ENCODE assay signal across 36 cellular contexts in the genomic region with DNA sequence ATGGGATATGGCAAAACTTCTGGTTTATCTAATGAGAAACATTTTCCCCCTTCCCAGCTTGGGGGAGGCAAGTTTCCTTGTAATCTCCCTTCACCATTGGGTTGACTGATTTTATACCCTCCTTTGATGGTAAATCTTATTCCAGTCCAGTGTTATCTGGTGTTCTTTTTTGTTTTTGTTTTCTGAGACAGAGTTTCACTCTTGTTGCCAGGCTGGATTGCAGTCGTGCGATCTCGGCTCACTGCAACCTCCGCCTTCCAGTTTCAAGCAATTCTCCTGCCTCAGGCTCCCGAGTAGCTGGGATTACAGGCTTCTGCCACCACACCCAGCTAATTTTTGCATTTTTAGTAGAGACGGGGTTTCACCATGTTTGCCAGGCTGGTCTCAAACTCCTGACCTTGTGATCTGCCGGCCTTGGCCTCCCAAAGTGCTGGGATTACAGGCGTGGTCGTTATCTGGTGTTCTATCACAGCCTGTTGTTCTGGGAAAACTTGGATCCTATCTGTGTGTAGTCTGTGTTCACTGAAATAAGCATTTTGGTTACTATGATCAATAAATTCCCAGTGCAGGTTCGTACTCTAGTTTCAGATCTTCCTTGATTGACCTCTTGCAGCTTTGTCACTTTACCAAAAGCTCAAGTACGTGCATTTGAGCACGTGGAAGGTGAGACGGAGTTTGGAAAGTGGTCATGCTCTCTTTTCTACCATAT.
"Had no signal": no experiment of that assay in that cellular context is flagged by ENCODE, and none has a peak within 500 bp of the region (broad histone marks: within the 10 kb centered on the region; RNA-seq: fewer than 3 reads in every experiment).

No MANE protein-coding gene starts in this region.

- DNase-seq: activated CD4-positive, alpha-beta memory T cell treated with anti-CD3 and anti-CD28 coated beads for 36 hours; activated CD4-positive, alpha-beta T cell treated with anti-CD3 and anti-CD28 coated beads for 36 hours; activated CD4-positive, alpha-beta T cell treated with anti-CD3 and anti-CD28 coated beads, Interleukin-2, amount 10 ng/mL, durations not matched to agents 24 days and 14 days; activated CD4-positive, CD25-positive, alpha-beta regulatory T cell; activated CD4-positive, CD25-positive, alpha-beta regulatory T cell treated with anti-CD3 and anti-CD28 coated beads, Interleukin-2, amount 50 U/mL, for 72 hours; activated CD8-positive, alpha-beta memory T cell treated with anti-CD3 and anti-CD28 coated beads, Interleukin-2, amount 10 ng/mL, durations not matched to agents 7 days and 5 days; activated CD8-positive, alpha-beta memory T cell treated with anti-CD3 and anti-CD28 coated beads, Interleukin-2, amount 50 U/mL, for 4 hours; activated CD8-positive, alpha-beta T cell treated with anti-CD3 and anti-CD28 coated beads, Interleukin-2, amount 10 ng/mL, durations not matched to agents 7 days and 5 days; activated effector memory CD4-positive, alpha-beta T cell treated with anti-CD3 and anti-CD28 coated beads, Interleukin-2, amount 50 U/mL, for 16 hours; activated naive CD4-positive, alpha-beta T cell treated with anti-CD3 and anti-CD28 coated beads for 36 hours; activated naive CD8-positive, alpha-beta T cell treated with anti-CD3 and anti-CD28 coated beads for 36 hours; activated naive CD8-positive, alpha-beta T cell treated with anti-CD3 and anti-CD28 coated beads, Interleukin-2, amount 50 U/mL, for 24 hours; activated T-cell treated with anti-CD3 and anti-CD28 coated beads, Interleukin-2, amount 50 U/mL, for 1 hour; activated T-cell treated with anti-CD3 and anti-CD28 coated beads, Interleukin-2, amount 50 U/mL, for 48 hours; adrenal gland; amygdala; aorta; body of pancreas; caudate nucleus; cortex of kidney; dermis blood vessel endothelial cell; effector CD4-positive, alpha-beta T cell; effector memory CD8-positive, alpha-beta T cell; erythroblast; foreskin keratinocyte; gastrocnemius medialis; glutamatergic neuron; T-helper 1 cell; T-helper 17 cell; T1000 had no signal

- H3K27me3 Mint-ChIP-seq: activated CD4-positive, alpha-beta memory T cell treated with anti-CD3 and anti-CD28 coated beads for 36 hours; activated CD4-positive, alpha-beta T cell treated with anti-CD3 and anti-CD28 coated beads for 36 hours; activated CD4-positive, alpha-beta T cell treated with anti-CD3 and anti-CD28 coated beads, Interleukin-2, amount 10 ng/mL, durations not matched to agents 24 days and 14 days; activated CD8-positive, alpha-beta memory T cell treated with anti-CD3 and anti-CD28 coated beads, Interleukin-2, amount 10 ng/mL, durations not matched to agents 7 days and 5 days; activated naive CD4-positive, alpha-beta T cell treated with anti-CD3 and anti-CD28 coated beads, Interleukin-2, amount 50 U/mL, for 24 hours; activated naive CD8-positive, alpha-beta T cell treated with anti-CD3 and anti-CD28 coated beads for 36 hours; activated naive CD8-positive, alpha-beta T cell treated with anti-CD3 and anti-CD28 coated beads, Interleukin-2, amount 50 U/mL, for 24 hours; effector memory CD8-positive, alpha-beta T cell; T-helper 17 cell had no signal

- H3K27ac ChIP-seq: adrenal gland, body of pancreas, esophagus muscularis mucosa, foreskin keratinocyte, gastrocnemius medialis had no signal

- H3K4me3 ChIP-seq: adrenal gland, body of pancreas, esophagus muscularis mucosa, gastrocnemius medialis had no signal

- H3K36me3 ChIP-seq: adrenal gland, esophagus muscularis mucosa, gastrocnemius medialis had no signal

- H3K4me3 Mint-ChIP-seq: activated CD4-positive, alpha-beta memory T cell treated with anti-CD3 and anti-CD28 coated beads for 36 hours; activated CD4-positive, alpha-beta T cell treated with anti-CD3 and anti-CD28 coated beads for 36 hours; activated CD4-positive, alpha-beta T cell treated with anti-CD3 and anti-CD28 coated beads, Interleukin-2, amount 10 ng/mL, durations not matched to agents 24 days and 14 days; activated CD8-positive, alpha-beta memory T cell treated with anti-CD3 and anti-CD28 coated beads, Interleukin-2, amount 10 ng/mL, durations not matched to agents 7 days and 5 days; activated CD8-positive, alpha-beta T cell treated with anti-CD3 and anti-CD28 coated beads, Interleukin-2, amount 10 ng/mL, durations not matched to agents 7 days and 5 days; activated naive CD4-positive, alpha-beta T cell treated with anti-CD3 and anti-CD28 coated beads for 36 hours; activated naive CD4-positive, alpha-beta T cell treated with anti-CD3 and anti-CD28 coated beads, Interleukin-2, amount 50 U/mL, for 24 hours; activated naive CD8-positive, alpha-beta T cell treated with anti-CD3 and anti-CD28 coated beads for 36 hours; activated naive CD8-positive, alpha-beta T cell treated with anti-CD3 and anti-CD28 coated beads, Interleukin-2, amount 50 U/mL, for 24 hours; activated T-helper 1 cell treated with anti-CD3 and anti-CD28 coated beads, Interleukin-12 subunit alpha, Interleukin-12 subunit beta, Interleukin-2, Interleukin-4 antibody, amounts not matched to agents 30 ng/mL and 10 ng/mL and 1 ng/mL, durations not matched to agents 14 hours and 24 hours and 36 hours; effector memory CD8-positive, alpha-beta T cell; T-helper 17 cell; T-helper 2 cell treated with Interferon-gamma antibody and Interleukin-4, amounts not matched to agents 5 μg/mL and 100 μg/mL, for 36 hours had no signal

- H3K4me1 Mint-ChIP-seq: activated CD4-positive, alpha-beta T cell treated with anti-CD3 and anti-CD28 coated beads for 36 hours; activated CD4-positive, alpha-beta T cell treated with anti-CD3 and anti-CD28 coated beads, Interleukin-2, amount 10 ng/mL, durations not matched to agents 24 days and 14 days; activated CD8-positive, alpha-beta memory T cell treated with anti-CD3 and anti-CD28 coated beads, Interleukin-2, amount 10 ng/mL, durations not matched to agents 7 days and 5 days; activated naive CD4-positive, alpha-beta T cell treated with anti-CD3 and anti-CD28 coated beads, Interleukin-2, amount 50 U/mL, for 24 hours; activated naive CD8-positive, alpha-beta T cell treated with anti-CD3 and anti-CD28 coated beads for 36 hours; activated naive CD8-positive, alpha-beta T cell treated with anti-CD3 and anti-CD28 coated beads, Interleukin-2, amount 50 U/mL, for 24 hours; T-helper 17 cell had no signal

- H3K9me3 ChIP-seq: adrenal gland, body of pancreas, esophagus muscularis mucosa, gastrocnemius medialis had no signal

- ATAC-seq: activated CD4-positive, alpha-beta T cell treated with anti-CD3 and anti-CD28 coated beads for 36 hours; activated CD8-positive, alpha-beta memory T cell treated with anti-CD3 and anti-CD28 coated beads, Interleukin-2, amount 10 ng/mL, durations not matched to agents 7 days and 5 days; activated CD8-positive, alpha-beta T cell treated with anti-CD3 and anti-CD28 coated beads, Interleukin-2, amount 10 ng/mL, durations not matched to agents 7 days and 5 days; activated naive CD8-positive, alpha-beta T cell treated with anti-CD3 and anti-CD28 coated beads, Interleukin-2, amount 50 U/mL, for 24 hours; body of pancreas; effector memory CD8-positive, alpha-beta T cell; foreskin keratinocyte; gastrocnemius medialis; T-helper 17 cell had no signal

- H3K27me3 ChIP-seq: adrenal gland, body of pancreas, esophagus muscularis mucosa, foreskin keratinocyte, gastrocnemius medialis had no signal

- H3K4me1 ChIP-seq: adrenal gland, body of pancreas, esophagus muscularis mucosa, foreskin keratinocyte, gastrocnemius medialis had no signal

- H3K36me3 Mint-ChIP-seq: activated CD4-positive, alpha-beta memory T cell treated with anti-CD3 and anti-CD28 coated beads for 36 hours; activated CD8-positive, alpha-beta memory T cell treated with anti-CD3 and anti-CD28 coated beads, Interleukin-2, amount 10 ng/mL, durations not matched to agents 7 days and 5 days; activated naive CD4-positive, alpha-beta T cell treated with anti-CD3 and anti-CD28 coated beads, Interleukin-2, amount 50 U/mL, for 24 hours; activated naive CD8-positive, alpha-beta T cell treated with anti-CD3 and anti-CD28 coated beads for 36 hours had no signal

- FAIRE-seq: colon had no signal

- H3K9me3 Mint-ChIP-seq: activated CD4-positive, alpha-beta T cell treated with anti-CD3 and anti-CD28 coated beads, Interleukin-2, amount 10 ng/mL, durations not matched to agents 24 days and 14 days; activated naive CD8-positive, alpha-beta T cell treated with anti-CD3 and anti-CD28 coated beads for 36 hours; activated T-helper 1 cell treated with anti-CD3 and anti-CD28 coated beads, Interleukin-12 subunit alpha, Interleukin-12 subunit beta, Interleukin-2, Interleukin-4 antibody, amounts not matched to agents 30 ng/mL and 10 ng/mL and 1 ng/mL, durations not matched to agents 14 hours and 24 hours and 36 hours; T-helper 2 cell treated with Interferon-gamma antibody and Interleukin-4, amounts not matched to agents 5 μg/mL and 100 μg/mL, for 36 hours had no signal

- H3K27ac Mint-ChIP-seq: activated CD4-positive, alpha-beta memory T cell treated with anti-CD3 and anti-CD28 coated beads for 36 hours; activated CD4-positive, alpha-beta T cell treated with anti-CD3 and anti-CD28 coated beads for 36 hours; activated CD4-positive, alpha-beta T cell treated with anti-CD3 and anti-CD28 coated beads, Interleukin-2, amount 10 ng/mL, durations not matched to agents 24 days and 14 days; activated CD8-positive, alpha-beta memory T cell treated with anti-CD3 and anti-CD28 coated beads, Interleukin-2, amount 10 ng/mL, durations not matched to agents 7 days and 5 days; activated CD8-positive, alpha-beta T cell treated with anti-CD3 and anti-CD28 coated beads, Interleukin-2, amount 10 ng/mL, durations not matched to agents 7 days and 5 days; activated naive CD4-positive, alpha-beta T cell treated with anti-CD3 and anti-CD28 coated beads for 36 hours; activated naive CD4-positive, alpha-beta T cell treated with anti-CD3 and anti-CD28 coated beads, Interleukin-2, amount 50 U/mL, for 24 hours; activated naive CD8-positive, alpha-beta T cell treated with anti-CD3 and anti-CD28 coated beads for 36 hours; activated naive CD8-positive, alpha-beta T cell treated with anti-CD3 and anti-CD28 coated beads, Interleukin-2, amount 50 U/mL, for 24 hours; activated T-helper 1 cell treated with anti-CD3 and anti-CD28 coated beads, Interleukin-12 subunit alpha, Interleukin-12 subunit beta, Interleukin-2, Interleukin-4 antibody, amounts not matched to agents 30 ng/mL and 10 ng/mL and 1 ng/mL, durations not matched to agents 14 hours and 24 hours and 36 hours; activated T-helper 2 cell treated with anti-CD3 and anti-CD28 coated beads, Interferon-gamma antibody, Interleukin-2, Interleukin-4, amounts not matched to agents 10 μg/mL and 5 μg/mL and 100 μg/mL, durations not matched to agents 14 hours and 24 hours and 36 hours; effector memory CD8-positive, alpha-beta T cell; T-helper 17 cell; T-helper 2 cell treated with Interferon-gamma antibody and Interleukin-4, amounts not matched to agents 5 μg/mL and 100 μg/mL, for 36 hours had no signal
